ENCODE assay signal across 8 cellular contexts in the genomic region with DNA sequence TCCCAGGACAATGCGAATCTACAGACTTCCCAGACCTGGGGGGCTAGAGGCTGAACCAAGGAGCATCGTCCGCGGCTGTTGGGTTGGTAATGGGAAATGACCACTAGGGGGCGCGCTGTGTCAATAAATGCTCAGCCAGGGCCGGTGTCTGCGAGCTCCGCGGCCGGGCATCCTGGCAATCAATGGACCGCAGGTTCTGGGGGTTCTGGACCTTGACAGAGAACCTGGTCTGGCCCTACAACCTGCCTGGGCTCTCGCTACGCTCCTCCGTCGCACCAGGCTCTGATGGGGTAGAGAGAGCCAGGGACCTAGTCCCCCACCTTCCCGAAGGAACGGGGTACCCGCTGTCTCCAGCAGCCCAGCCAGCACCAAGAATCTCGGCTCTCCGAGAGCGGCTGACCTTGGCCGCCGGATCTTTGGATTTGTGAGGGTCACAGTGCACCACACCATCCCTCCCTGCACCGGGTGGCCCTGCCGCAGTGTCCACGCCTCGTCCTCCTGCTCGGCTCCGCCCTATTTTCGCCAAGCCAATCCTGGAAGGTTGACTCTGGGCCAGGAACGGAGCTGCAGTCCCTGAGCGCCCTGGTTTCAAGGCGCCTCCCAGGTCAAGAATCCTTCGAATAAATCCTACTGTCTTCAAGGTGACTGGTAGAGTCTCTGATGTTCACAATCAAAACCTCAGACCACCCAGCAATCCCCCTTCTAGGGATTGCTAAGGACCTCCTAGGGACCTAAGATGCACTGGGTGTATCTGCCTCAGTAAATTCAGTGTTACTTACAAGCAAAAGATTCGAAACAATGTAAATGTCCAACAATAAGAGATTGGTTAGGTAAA. TPM values are rescaled to one million over a fixed set of nuclear protein-coding genes. Genes with fewer than 3 reads are reported as not detected.
DNase-seq lines count a peak whose midpoint lies in the region; ATAC-seq and FAIRE-seq lines count a peak whose summit lies in the region.

No MANE protein-coding gene starts in this region.

- H3K36me3 Mint-ChIP-seq in activated CD8-positive, alpha-beta T cell treated with anti-CD3 and anti-CD28 coated beads, Interleukin-2, amount 10 ng/mL, durations not matched to agents 7 days and 5 days (ENCODE audit: low read depth): peaks cover 4% of the 10 kb centered on the region
- peaks cover 7% of the 10 kb centered on the region for H3K36me3 Mint-ChIP-seq in effector memory CD8-positive, alpha-beta T cell (ENCODE audit: insufficient read depth)

- peaks cover 6% of the 10 kb centered on the region for H3K9me3 Mint-ChIP-seq in activated CD8-positive, alpha-beta T cell treated with anti-CD3 and anti-CD28 coated beads, Interleukin-2, amount 10 ng/mL, durations not matched to agents 7 days and 5 days (ENCODE audit: insufficient read depth)
- H3K9me3 Mint-ChIP-seq in effector memory CD8-positive, alpha-beta T cell: no peaks in the 10 kb centered on the region

- peak; percentile 93 for FAIRE-seq in A204.1 (lab: Jason Lieb, UNC)

- H3K4me3 Mint-ChIP-seq in activated CD8-positive, alpha-beta T cell treated with anti-CD3 and anti-CD28 coated beads, Interleukin-2, amount 10 ng/mL, durations not matched to agents 7 days and 5 days: peak overlapping the region; percentile 77
- peak overlapping the region; percentile 86 to 87 for H3K4me3 Mint-ChIP-seq in effector memory CD8-positive, alpha-beta T cell

- H3K4me1 Mint-ChIP-seq in activated CD8-positive, alpha-beta T cell treated with anti-CD3 and anti-CD28 coated beads, Interleukin-2, amount 10 ng/mL, durations not matched to agents 7 days and 5 days (ENCODE audit: low read depth): peaks cover 27% of the 10 kb centered on the region
- peaks cover 16 to 20% of the 10 kb centered on the region in 2 donors for H3K4me1 Mint-ChIP-seq in effector memory CD8-positive, alpha-beta T cell (ENCODE audit: low read depth in 2 of 2)

- peak overlapping the region; percentile 60 for H3K27ac Mint-ChIP-seq in activated CD8-positive, alpha-beta T cell treated with anti-CD3 and anti-CD28 coated beads, Interleukin-2, amount 10 ng/mL, durations not matched to agents 7 days and 5 days
- peak overlapping the region; percentile 12 to 56 for H3K27ac Mint-ChIP-seq in effector memory CD8-positive, alpha-beta T cell

- ATAC-seq in GM18511 (IDR thresholded peaks at IDR 0.05; ENCODE audit: unreplicated experiment): peak; percentile 85
- ATAC-seq in HG03280 (IDR thresholded peaks at IDR 0.05; ENCODE audit: unreplicated experiment): peak; percentile 78
- peak; percentile 94 for ATAC-seq in activated CD8-positive, alpha-beta T cell treated with anti-CD3 and anti-CD28 coated beads, Interleukin-2, amount 10 ng/mL, durations not matched to agents 7 days and 5 days
- ATAC-seq in effector memory CD8-positive, alpha-beta T cell (replicated peaks): peak; percentile 90

- peaks cover 18% of the 10 kb centered on the region for H3K27me3 Mint-ChIP-seq in activated CD8-positive, alpha-beta T cell treated with anti-CD3 and anti-CD28 coated beads, Interleukin-2, amount 10 ng/mL, durations not matched to agents 7 days and 5 days (ENCODE audit: low read depth)
- peaks cover 8 to 29% of the 10 kb centered on the region in 2 donors for H3K27me3 Mint-ChIP-seq in effector memory CD8-positive, alpha-beta T cell

- CTCF ChIA-PET in activated CD8-positive, alpha-beta T cell treated with anti-CD3 and anti-CD28 coated beads, Interleukin-2, amount 10 ng/mL, durations not matched to agents 7 days and 5 days (lab: Charles Lee): interaction anchor here (0.7 to 8.2 kb wide), 42 partner anchors 8 to 466 kb away, joined by 3 to 195 read pairs (median 6); partner anchors contain the start of genes CKLF, CMTM3 and DYNC1LI2

- POLR2A ChIA-PET in activated CD8-positive, alpha-beta T cell treated with anti-CD3 and anti-CD28 coated beads, Interleukin-2, amount 10 ng/mL, durations not matched to agents 7 days and 5 days (lab: Charles Lee): interaction anchor here (1.0 to 1.4 kb wide), 3 partner anchors 68 to 461 kb away, joined by 3 to 4 read pairs (median 4); no protein-coding TSS in a partner anchor

- peak; percentile 7 for DNase-seq in NCI-H774 (lab: John Stamatoyannopoulos, UW)
- peak; percentile 93 for DNase-seq in activated CD8-positive, alpha-beta T cell treated with anti-CD3 and anti-CD28 coated beads, Interleukin-2, amount 10 ng/mL, durations not matched to agents 7 days and 5 days
- peak; percentile 87 to 89 (median 87) for DNase-seq in effector memory CD8-positive, alpha-beta T cell
- peak; percentile 84 for DNase-seq in medulla oblongata (ENCODE audit: extremely low spot score)
- peak; percentile 75 to 85 (median 85) for DNase-seq in stimulated activated CD4-positive, alpha-beta T cell treated with anti-CD3 and anti-CD28 coated beads, TNF-alpha, amount 100 ng/mL, for 4 hours (ENCODE audit: low read depth in 3 of 3)

RNA-seq across cellular contexts. Expression of gene BEAN1, which starts 20.3 kb away (rescaled TPM):
- total RNA-seq in activated CD8-positive, alpha-beta T cell treated with anti-CD3 and anti-CD28 coated beads, Interleukin-2, amount 10 ng/mL, durations not matched to agents 7 days and 5 days: not detected

RNA-seq across cellular contexts. Expression of gene CDH5, which starts 40.3 kb away (rescaled TPM):
- total RNA-seq in activated CD8-positive, alpha-beta T cell treated with anti-CD3 and anti-CD28 coated beads, Interleukin-2, amount 10 ng/mL, durations not matched to agents 7 days and 5 days: not detected

Comparison
In these comparisons a context has a peak if more than half of its experiments do, and no peak if none do; other contexts are left out.
1. Peak in every context shown above with its lines: DNase-seq and ATAC-seq.
2. DNase-seq: peak in every context shown above with its lines; median percentile 93 in activated CD8-positive, alpha-beta T cell treated with anti-CD3 and anti-CD28 coated beads, Interleukin-2, amount 10 ng/mL, durations not matched to agents 7 days and 5 days; 87 in effector memory CD8-positive, alpha-beta T cell; 85 in stimulated activated CD4-positive, alpha-beta T cell treated with anti-CD3 and anti-CD28 coated beads, TNF-alpha, amount 100 ng/mL, for 4 hours; 84 in medulla oblongata; 7 in NCI-H774.